In the genomic region with DNA sequence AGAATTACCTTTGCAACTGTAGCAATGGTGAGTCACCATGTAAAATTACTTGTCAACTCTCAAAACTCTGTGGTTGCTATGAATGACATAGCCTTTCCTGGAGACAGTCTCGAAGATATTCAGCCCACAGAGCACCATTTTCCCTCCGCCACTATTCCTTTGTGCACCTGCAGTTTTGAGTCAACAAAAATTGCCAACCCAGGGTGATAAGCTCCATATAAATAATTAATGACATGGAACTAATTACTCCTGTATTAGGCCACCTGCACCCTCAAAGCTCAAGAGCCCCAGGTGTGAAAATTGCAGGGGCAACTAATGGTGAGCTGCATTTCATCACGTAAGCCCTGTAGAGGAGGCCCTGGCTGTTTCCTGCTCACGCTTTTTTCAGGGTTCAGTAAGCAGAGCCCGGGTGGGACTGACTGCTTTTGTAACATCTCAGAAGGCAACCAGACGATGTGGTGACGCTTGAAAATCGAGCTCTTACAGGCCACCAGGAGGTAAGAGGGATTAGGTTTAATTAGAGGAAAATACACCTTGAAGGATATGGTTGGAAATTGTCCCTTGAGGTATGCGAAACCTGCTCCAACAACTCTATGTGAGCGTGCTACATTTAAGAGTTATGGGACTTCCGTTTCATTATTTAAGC, we compare ENCODE assay signal across 13 cellular contexts.
A peak's percentile ranks its signal among the peaks of the same experiment; 100 is the strongest.
DNase-seq lines count a peak whose midpoint lies in the region; ATAC-seq and TF ChIP-seq lines count a peak whose summit lies in the region.
"Had no signal": no experiment of that assay in that cellular context is flagged by ENCODE, and none has a peak within 500 bp of the region (broad histone marks: within the 10 kb centered on the region; RNA-seq: fewer than 3 reads in every experiment).

No MANE protein-coding gene starts in this region.

- TF ChIP-seq CTCF in GM12865 (IDR thresholded peaks at IDR 0.05; ENCODE audit: insufficient read depth, low read depth, low read length, missing control alignments) (no peak), epithelial cell of proximal tubule (conservative IDR thresholded peaks at IDR 0.05; ENCODE audit: low read depth, low read length) (no peak), GM10266 (IDR thresholded peaks at IDR 0.05; ENCODE audit: control insufficient read depth, insufficient read depth, low read depth, missing control alignments) (no peak)

- ATAC-seq in HG02610 (IDR thresholded peaks at IDR 0.05; ENCODE audit: unreplicated experiment) = peak; percentile 76
- ATAC-seq: activated T-cell treated with anti-CD3 and anti-CD28 coated beads, Interleukin-2, amount 50 U/mL, for 4 hours had no signal

- H3K4me3 ChIP-seq in GM12865 (ENCODE audit: low read depth, low read length) (no peak overlapping the region), epithelial cell of proximal tubule (ENCODE audit: low read depth, low read length) (no peak overlapping the region)
- H3K4me3 ChIP-seq: tibial artery had no signal

- DNase-seq in GM12865 (ENCODE audit: low read depth) (peak; percentile 16), NCI-H226 (peak; percentile 1), epithelial cell of proximal tubule (ENCODE audit: low read depth) (peak; percentile 91), NAMALWA (ENCODE audit: low spot score) (no peak), T1000 (lab: John Stamatoyannopoulos, UW) (no peak), GM10266 (ENCODE audit: extremely low spot score) (no peak), NCI-H1092 (lab: John Stamatoyannopoulos, UW) (no peak)
- DNase-seq: activated B cell treated with CpG ODN at 0.5 μM for 24 hours; activated T-cell treated with anti-CD3 and anti-CD28 coated beads, Interleukin-2, amount 50 U/mL, for 4 hours; GF-D8; NCI-H2029; tibial artery had no signal

Comparison
In these comparisons a context has a peak if more than half of its experiments do, and no peak if none do; other contexts are left out.
1. DNase-seq: peak in GM12865 (single experiment), NCI-H226 (single experiment) and epithelial cell of proximal tubule (single experiment); none in NAMALWA (single experiment), T1000 (single experiment), GM10266 (single experiment) and NCI-H1092 (single experiment).